Comparison of ENCODE assay signal across 8 cellular contexts in the genomic region with DNA sequence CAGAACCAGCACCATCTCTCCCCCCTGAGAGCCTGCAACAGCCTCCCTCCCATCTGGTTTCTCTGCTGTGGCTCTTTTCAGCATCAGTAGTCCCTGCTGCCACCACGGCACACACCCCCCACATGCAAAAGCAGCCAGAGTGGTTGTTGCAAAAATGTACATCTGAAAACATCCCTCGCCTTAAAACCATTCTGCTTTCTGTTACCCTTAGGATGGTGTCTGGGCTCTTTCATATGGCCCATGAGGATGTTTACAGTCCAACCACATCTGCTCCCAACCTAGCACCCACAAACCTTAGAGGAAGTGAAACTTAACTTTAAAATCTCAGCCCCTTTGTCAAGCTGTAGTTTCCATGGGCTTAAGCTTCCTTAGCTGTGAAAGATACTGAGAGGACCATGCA. TPM values are rescaled to one million over a fixed set of nuclear protein-coding genes. Genes with fewer than 3 reads are reported as not detected.
DNase-seq lines count a peak whose midpoint lies in the region; TF ChIP-seq lines count a peak whose summit lies in the region.

No MANE protein-coding gene starts in this region.

- H3K79me2 ChIP-seq in osteoblast (ENCODE audit: insufficient read depth, low read length), result peaks cover 41% of the 10 kb centered on the region

- TF ChIP-seq POLR2A in NB4 (IDR thresholded peaks at IDR 0.05; ENCODE audit: extremely low read depth, insufficient read length), result no peak

- no peaks in the 10 kb centered on the region for H3K27me3 ChIP-seq in osteoblast (ENCODE audit: insufficient read depth, low read length)

- no peaks in the 10 kb centered on the region for H3K9me3 ChIP-seq in osteoblast (ENCODE audit: low read depth, low read length)

- peak overlapping the region; percentile 93 for H2AFZ ChIP-seq in osteoblast (ENCODE audit: low read length)

- H3K4me1 ChIP-seq in osteoblast (ENCODE audit: insufficient read depth, low read length), result peaks cover 18% of the 10 kb centered on the region

- peaks cover 32% of the 10 kb centered on the region for H4K20me1 ChIP-seq in osteoblast (ENCODE audit: insufficient read depth, low read length)

- H3K4me3 ChIP-seq in HFF-Myc (replicated peaks; ENCODE audit: low read depth, low read length), result peak overlapping the region; percentile 93
- H3K4me3 ChIP-seq in NB4 (ENCODE audit: low read depth, low read length), result no peak overlapping the region
- peak overlapping the region; percentile 85 for H3K4me3 ChIP-seq in coronary artery
- H3K4me3 ChIP-seq in osteoblast (ENCODE audit: insufficient read depth, low read length), result peak overlapping the region; percentile 99

- H3K4me2 ChIP-seq in osteoblast (ENCODE audit: insufficient read depth, low read length), result peak overlapping the region; percentile 91

- peaks cover 6% of the 10 kb centered on the region for H3K36me3 ChIP-seq in osteoblast (ENCODE audit: insufficient read depth, low read length)

- peak; percentile 21 for DNase-seq in NK-92 treated with Interleukin-12 subunit alpha and Interleukin-12 subunit beta, amount 100 ng/mL, for 24 hours (lab: John Stamatoyannopoulos, UW)
- DNase-seq in NK-92 (lab: John Stamatoyannopoulos, UW; ENCODE audit: unreplicated experiment) (no peak), HFF-Myc (ENCODE audit: extremely low read depth, low read depth) (no peak), NB4 (ENCODE audit: low read depth) (peak; percentile 71), coronary artery (ENCODE audit: low spot score) (no peak), osteoblast (ENCODE audit: insufficient read length, low spot score, missing footprints) (no peak), NCI-H1436 treated with DMSO at 0.1 percent for 48 hours (lab: John Stamatoyannopoulos, UW) (no peak), foreskin melanocyte (no peak)

- H3K27ac ChIP-seq in coronary artery (peak overlapping the region in 1 of 2 donors; percentile 96), osteoblast (ENCODE audit: low read depth, low read length) (peak overlapping the region; percentile 95)

- TF ChIP-seq CTCF in HFF-Myc (IDR thresholded peaks at IDR 0.05; ENCODE audit: low read depth, low read length, missing control alignments) (no peak), NB4 (IDR thresholded peaks at IDR 0.05; ENCODE audit: low read depth, low read length) (no peak), coronary artery (IDR thresholded peaks at IDR 0.05) (no peak), osteoblast (IDR thresholded peaks at IDR 0.05; ENCODE audit: extremely low read depth, low read depth, low read length) (no peak)

RNA-seq across cellular contexts. Expression of a gene that starts 0.8 kb away (rescaled TPM):
- 6.9 and 8.5 TPM in 2 replicates for total RNA-seq in osteoblast

RNA-seq across cellular contexts. Expression of a gene that starts 0.9 kb away (rescaled TPM):
- total RNA-seq in osteoblast, result 44.5 and 46.0 TPM in 2 replicates

RNA-seq across cellular contexts. Expression of a gene that starts 45.1 kb away (rescaled TPM):
- 5.8 and 8.0 TPM in 2 replicates for total RNA-seq in osteoblast

RNA-seq across cellular contexts. Expression of a gene that starts 56.5 kb away (rescaled TPM):
- 39.8 TPM in 2 replicates for total RNA-seq in osteoblast

RNA-seq across cellular contexts. Expression of a gene that starts 56.6 kb away (rescaled TPM):
- under 0.01 TPM in 1 of 2 replicates, not detected in the other for total RNA-seq in osteoblast

Comparison
In these comparisons a context has a peak if more than half of its experiments do, and no peak if none do; other contexts are left out.
1. DNase-seq: peak in NK-92 treated with Interleukin-12 subunit alpha and Interleukin-12 subunit beta, amount 100 ng/mL, for 24 hours (single experiment) and NB4 (single experiment); none in NK-92 (single experiment), HFF-Myc (single experiment), coronary artery (single experiment), osteoblast (single experiment), NCI-H1436 treated with DMSO at 0.1 percent for 48 hours (single experiment) and foreskin melanocyte (single experiment).